11 cellular contexts compared by ENCODE assay signal in genomic region chr5:72842816-72843215, GRCh38. TPM values are rescaled to one million over a fixed set of nuclear protein-coding genes. Genes with fewer than 3 reads are reported as not detected.
DNase-seq lines count a peak whose midpoint lies in the region; ATAC-seq and TF ChIP-seq lines count a peak whose summit lies in the region.
"Had no signal": no experiment of that assay in that cellular context is flagged by ENCODE, and none has a peak within 500 bp of the region (broad histone marks: within the 10 kb centered on the region; RNA-seq: fewer than 3 reads in every experiment).

No MANE protein-coding gene starts in this region.

- H3K4me3 ChIP-seq in fibroblast of the aortic adventitia (ENCODE audit: low read depth, low read length) = no peak overlapping the region
- no peak overlapping the region for H3K4me3 ChIP-seq in right atrium auricular region
- H3K4me3 ChIP-seq: SJCRH30 had no signal

- DNase-seq in activated CD4-positive, alpha-beta memory T cell treated with anti-CD3 and anti-CD28 coated beads for 36 hours = peak; percentile 30
- no peak for DNase-seq in activated CD4-positive, alpha-beta memory T cell treated with anti-CD3 and anti-CD28 coated beads, Interleukin-2, amount 10 ng/mL, durations not matched to agents 7 days and 5 days
- DNase-seq in fibroblast of the aortic adventitia (ENCODE audit: low read depth) (no peak), immature natural killer cell (no peak), SHP77 (lab: John Stamatoyannopoulos, UW) (no peak), right atrium auricular region (ENCODE audit: low spot score) (no peak)
- DNase-seq in stimulated activated effector memory CD8-positive, alpha-beta T cell treated with anti-CD3 and anti-CD28 coated beads, Interleukin-12 subunit alpha, Interleukin-12 subunit beta, amount 100 ng/mL, for 72 hours (ENCODE audit: low spot score in 2 of 2) = no peak
- DNase-seq: left cardiac atrium, SJCRH30 had no signal

- H3K36me3 ChIP-seq in right atrium auricular region = no peaks in the 10 kb centered on the region
- H3K36me3 ChIP-seq: SJCRH30 had no signal

- CTCF ChIA-PET in activated CD4-positive, alpha-beta memory T cell treated with anti-CD3 and anti-CD28 coated beads for 36 hours (lab: Charles Lee) = interaction anchor here (0.9 to 1.0 kb wide), 2 partner anchors 26 to 232 kb away, joined by 3 read pairs; no protein-coding TSS in a partner anchor
- CTCF ChIA-PET in activated CD4-positive, alpha-beta memory T cell treated with anti-CD3 and anti-CD28 coated beads, Interleukin-2, amount 10 ng/mL, durations not matched to agents 7 days and 5 days (lab: Charles Lee) = interaction anchor here (1.0 kb wide), 1 partner anchor 24 kb away, joined by 3 read pairs; no protein-coding TSS in a partner anchor

- H3K36me3 Mint-ChIP-seq in activated CD4-positive, alpha-beta memory T cell treated with anti-CD3 and anti-CD28 coated beads for 36 hours = no peaks in the 10 kb centered on the region
- no peaks in the 10 kb centered on the region for H3K36me3 Mint-ChIP-seq in activated CD4-positive, alpha-beta memory T cell treated with anti-CD3 and anti-CD28 coated beads, Interleukin-2, amount 10 ng/mL, durations not matched to agents 7 days and 5 days (ENCODE audit: low read depth)
- H3K36me3 Mint-ChIP-seq in stimulated activated effector memory CD8-positive, alpha-beta T cell treated with anti-CD3 and anti-CD28 coated beads, Interleukin-12 subunit alpha, Interleukin-12 subunit beta, amount 100 ng/mL, for 72 hours = peaks cover 1% of the 10 kb centered on the region
- H3K36me3 Mint-ChIP-seq in immature natural killer cell = no peaks in the 10 kb centered on the region

- TF ChIP-seq CTCF in fibroblast of the aortic adventitia (IDR thresholded peaks at IDR 0.05; ENCODE audit: insufficient read depth, low read length) (peak; percentile 9), right atrium auricular region (IDR thresholded peaks at IDR 0.05) (no peak)

- intact Hi-C loops in activated CD4-positive, alpha-beta memory T cell treated with anti-CD3 and anti-CD28 coated beads for 36 hours (cut with micrococcal nuclease) = loop anchor here (1.0 kb wide), 1 partner anchor 232 kb away; no protein-coding TSS in a partner anchor

- no peaks in the 10 kb centered on the region for H3K9me3 Mint-ChIP-seq in activated CD4-positive, alpha-beta memory T cell treated with anti-CD3 and anti-CD28 coated beads for 36 hours
- no peaks in the 10 kb centered on the region for H3K9me3 Mint-ChIP-seq in activated CD4-positive, alpha-beta memory T cell treated with anti-CD3 and anti-CD28 coated beads, Interleukin-2, amount 10 ng/mL, durations not matched to agents 7 days and 5 days
- H3K9me3 Mint-ChIP-seq in stimulated activated effector memory CD8-positive, alpha-beta T cell treated with anti-CD3 and anti-CD28 coated beads, Interleukin-12 subunit alpha, Interleukin-12 subunit beta, amount 100 ng/mL, for 72 hours = no peaks in the 10 kb centered on the region
- no peaks in the 10 kb centered on the region for H3K9me3 Mint-ChIP-seq in immature natural killer cell

- ATAC-seq in stimulated activated effector memory CD8-positive, alpha-beta T cell treated with anti-CD3 and anti-CD28 coated beads, Interleukin-12 subunit alpha, Interleukin-12 subunit beta, amount 100 ng/mL, for 72 hours = peak; percentile 98

- H3K27ac Mint-ChIP-seq in activated CD4-positive, alpha-beta memory T cell treated with anti-CD3 and anti-CD28 coated beads for 36 hours = no peak overlapping the region
- H3K27ac Mint-ChIP-seq in activated CD4-positive, alpha-beta memory T cell treated with anti-CD3 and anti-CD28 coated beads, Interleukin-2, amount 10 ng/mL, durations not matched to agents 7 days and 5 days = no peak overlapping the region
- H3K27ac Mint-ChIP-seq in stimulated activated effector memory CD8-positive, alpha-beta T cell treated with anti-CD3 and anti-CD28 coated beads, Interleukin-12 subunit alpha, Interleukin-12 subunit beta, amount 100 ng/mL, for 72 hours = no peak overlapping the region
- H3K27ac Mint-ChIP-seq in immature natural killer cell = no peak overlapping the region
- H3K27ac Mint-ChIP-seq: B cell had no signal

- H3K27ac ChIP-seq in right atrium auricular region = no peak overlapping the region
- H3K27ac ChIP-seq: SJCRH30 had no signal

- H3K27me3 Mint-ChIP-seq in activated CD4-positive, alpha-beta memory T cell treated with anti-CD3 and anti-CD28 coated beads for 36 hours = no peaks in the 10 kb centered on the region
- H3K27me3 Mint-ChIP-seq in activated CD4-positive, alpha-beta memory T cell treated with anti-CD3 and anti-CD28 coated beads, Interleukin-2, amount 10 ng/mL, durations not matched to agents 7 days and 5 days = peaks cover 3% of the 10 kb centered on the region
- H3K27me3 Mint-ChIP-seq in immature natural killer cell (ENCODE audit: low read depth in 3 of 3) = peaks cover 0 to 7% (median 0%) of the 10 kb centered on the region in 3 donors
- H3K27me3 Mint-ChIP-seq: B cell had no signal

- peaks cover 0 to 55% of the 10 kb centered on the region in 2 donors for H3K4me1 ChIP-seq in right atrium auricular region

- H3K4me1 Mint-ChIP-seq in activated CD4-positive, alpha-beta memory T cell treated with anti-CD3 and anti-CD28 coated beads for 36 hours (ENCODE audit: low read depth) = peaks cover 22% of the 10 kb centered on the region
- peaks cover 7% of the 10 kb centered on the region for H3K4me1 Mint-ChIP-seq in activated CD4-positive, alpha-beta memory T cell treated with anti-CD3 and anti-CD28 coated beads, Interleukin-2, amount 10 ng/mL, durations not matched to agents 7 days and 5 days
- H3K4me1 Mint-ChIP-seq in stimulated activated effector memory CD8-positive, alpha-beta T cell treated with anti-CD3 and anti-CD28 coated beads, Interleukin-12 subunit alpha, Interleukin-12 subunit beta, amount 100 ng/mL, for 72 hours = peaks cover 10% of the 10 kb centered on the region
- H3K4me1 Mint-ChIP-seq in immature natural killer cell = peaks cover 9 to 17% of the 10 kb centered on the region in 2 donors

- no peak overlapping the region for H3K4me3 Mint-ChIP-seq in activated CD4-positive, alpha-beta memory T cell treated with anti-CD3 and anti-CD28 coated beads for 36 hours
- no peak overlapping the region for H3K4me3 Mint-ChIP-seq in activated CD4-positive, alpha-beta memory T cell treated with anti-CD3 and anti-CD28 coated beads, Interleukin-2, amount 10 ng/mL, durations not matched to agents 7 days and 5 days
- no peak overlapping the region for H3K4me3 Mint-ChIP-seq in stimulated activated effector memory CD8-positive, alpha-beta T cell treated with anti-CD3 and anti-CD28 coated beads, Interleukin-12 subunit alpha, Interleukin-12 subunit beta, amount 100 ng/mL, for 72 hours
- H3K4me3 Mint-ChIP-seq in immature natural killer cell = no peak overlapping the region
- H3K4me3 Mint-ChIP-seq: B cell had no signal

- H3K9me3 ChIP-seq in right atrium auricular region = no peaks in the 10 kb centered on the region
- H3K9me3 ChIP-seq: SJCRH30 had no signal

- POLR2A ChIA-PET in activated CD4-positive, alpha-beta memory T cell treated with anti-CD3 and anti-CD28 coated beads for 36 hours (lab: Charles Lee) = no interaction called here
- POLR2A ChIA-PET in activated CD4-positive, alpha-beta memory T cell treated with anti-CD3 and anti-CD28 coated beads, Interleukin-2, amount 10 ng/mL, durations not matched to agents 7 days and 5 days (lab: Charles Lee) = interaction anchor here (1.1 kb wide), 1 partner anchor 26 kb away, joined by 4 read pairs; the partner anchor contains the start of gene TNPO1

- no peaks in the 10 kb centered on the region for H3K27me3 ChIP-seq in right atrium auricular region
- H3K27me3 ChIP-seq: SJCRH30 had no signal

TF ChIP-seq in PFSK-1, 5 proteins besides CTCF, POLR2A, EP300 and RAD21:
- TF ChIP-seq POLR2AphosphoS5 (IDR thresholded peaks at IDR 0.05; ENCODE audit: low read depth, low read length) (0 out of 2 replicates have a peak, but pooled peaks have one; percentile 23), TAF1 (IDR thresholded peaks at IDR 0.05; ENCODE audit: borderline replicate concordance, insufficient read depth, low read length) (no peak), SIN3A (IDR thresholded peaks at IDR 0.05; ENCODE audit: borderline replicate concordance, insufficient read depth, low read length) (peak; percentile 34; the same call in 1 of the 2 replicates)

RNA-seq across cellular contexts. Expression of gene TNPO1, which starts 26.4 kb away (rescaled TPM):
- total RNA-seq in activated CD4-positive, alpha-beta memory T cell treated with anti-CD3 and anti-CD28 coated beads for 36 hours = 10 to 100 TPM; 92.0 to 95.4 TPM
- total RNA-seq in activated CD4-positive, alpha-beta memory T cell treated with anti-CD3 and anti-CD28 coated beads, Interleukin-2, amount 10 ng/mL, durations not matched to agents 7 days and 5 days = 10 to 100 TPM; 67.1 to 78.3 TPM
- 79.2 TPM for polyA plus RNA-seq in PFSK-1 (2012; ENCODE audit: insufficient read length, low read depth)
- 253 and 1,825 TPM in 2 replicates for total RNA-seq in fibroblast of the aortic adventitia (ENCODE audit: low replicate concordance)
- 10 to 100 TPM; 40.4 to 58.8 (median 51.2) TPM for polyA plus RNA-seq in immature natural killer cell
- 10 to 100 TPM; 62.4 to 82.2 TPM for total RNA-seq in right atrium auricular region
